ENCODE assay signal across 9 cellular contexts in genomic region chr3:141388823-141389617, GRCh38. TPM values are rescaled to one million over a fixed set of nuclear protein-coding genes. Genes with fewer than 3 reads are reported as not detected.
DNase-seq lines count a peak whose midpoint lies in the region; ATAC-seq, FAIRE-seq and TF ChIP-seq lines count a peak whose summit lies in the region.
"Had no signal": no experiment of that assay in that cellular context is flagged by ENCODE, and none has a peak within 500 bp of the region (broad histone marks: within the 10 kb centered on the region; RNA-seq: fewer than 3 reads in every experiment).

No MANE protein-coding gene starts in this region.

- CTCF ChIA-PET in GM12878 (lab: Yijun Ruan, JAX): interaction anchor here (0.7 to 6.6 kb wide), 23 partner anchors 8 to 84 kb away, joined by 3 to 56 read pairs (median 7); no protein-coding TSS in a partner anchor

- peak overlapping the region; percentile 72 for H2AFZ ChIP-seq in GM12878 (ENCODE audit: control insufficient read depth, low read depth, low read length)

- TF ChIP-seq RAD21 in GM12878 (IDR thresholded peaks at IDR 0.05; ENCODE audit: insufficient read depth, low read depth, low read length): no peak

- DNase-seq in GM06990 (ENCODE audit: extremely low read depth, insufficient read length) (no peak), GM12878 (ENCODE audit: low read depth, low spot score) (no peak), AG20443 (ENCODE audit: low spot score) (no peak), NCI-H510A (lab: John Stamatoyannopoulos, UW) (no peak), NAMALWA (ENCODE audit: low spot score) (no peak)
- DNase-seq: left colon had no signal

- ATAC-seq in HG02870 (IDR thresholded peaks at IDR 0.05; ENCODE audit: unreplicated experiment): peak; percentile 46
- ATAC-seq in GM12878: peak; percentile 41
- ATAC-seq in HG03378 (IDR thresholded peaks at IDR 0.05; ENCODE audit: unreplicated experiment): no peak
- ATAC-seq: left colon had no signal

- TF ChIP-seq CTCF in GM06990 (IDR thresholded peaks at IDR 0.05; ENCODE audit: insufficient read depth, low read length, poor library complexity, severe bottlenecking): no peak
- TF ChIP-seq CTCF in GM12878 (IDR thresholded peaks at IDR 0.05 in 2 of 3, conservative IDR thresholded peaks at IDR 0.05 in 1 of 3; ENCODE audit: control insufficient read depth in 2 of 3, extremely low read depth in 1 of 3, insufficient read depth in 1 of 3, low read depth in 3 of 3, low read length in 3 of 3): no peak

- no TSS peak for BruUV-seq in GM12878 (replicated peaks; lab: Mats Ljungman, UMichigan)

- TF ChIP-seq EP300 in GM12878 (IDR thresholded peaks at IDR 0.05; ENCODE audit: borderline replicate concordance in 1 of 2, control insufficient read depth in 1 of 2, low read depth in 2 of 2, low read length in 2 of 2): 0 out of 4 replicates have a peak, but pooled peaks of 1 of the 2 experiments have one; percentile 18

- peak; percentile 35; the same call in 1 of the 2 replicates for TF ChIP-seq POLR2A in GM12878 (IDR thresholded peaks at IDR 0.05; ENCODE audit: low read depth, low read length)

- H3K27ac ChIP-seq in GM12878 (ENCODE audit: control insufficient read depth, insufficient read depth) (peak overlapping the region; percentile 94), mucosa of rectum (ENCODE audit: low read depth in 2 of 2, low read length in 2 of 2) (peak overlapping the region; percentile 16 to 68)

- in situ Hi-C loops in GM12878 (cut with MboI): no loop called here

- RAD21 ChIA-PET in GM12878 (lab: Charles Lee; ENCODE audit: unreplicated experiment): interaction anchor here (0.7 to 14.4 kb wide), 19 partner anchors 8 to 191 kb away, joined by 3 to 387 read pairs (median 6); no protein-coding TSS in a partner anchor

- H3K36me3 ChIP-seq in GM06990 (ENCODE audit: control insufficient read depth, insufficient read depth, low read length) (peaks cover 12% of the 10 kb centered on the region), GM12878 (ENCODE audit: control insufficient read depth in 2 of 2, insufficient read depth in 2 of 2, low read length in 1 of 2) (no peaks in the 10 kb centered on the region), mucosa of rectum (ENCODE audit: control insufficient read depth in 2 of 2, insufficient read depth in 2 of 2, low read length in 2 of 2) (peaks cover 10 to 12% of the 10 kb centered on the region in 2 donors)

- H3K9ac ChIP-seq in GM12878 (ENCODE audit: control insufficient read depth, insufficient read depth, low read length) (peak overlapping the region; percentile 76), mucosa of rectum (ENCODE audit: low read depth in 1 of 2, low read length in 2 of 2) (no peak overlapping the region)

- POLR2A ChIA-PET in GM12878 (lab: Charles Lee): interaction anchor here (0.7 to 18.5 kb wide), 13 partner anchors 9 to 77 kb away, joined by 3 to 453 read pairs (median 8); no protein-coding TSS in a partner anchor

- SMC1A ChIA-PET in GM12878 (lab: Charles Lee; ENCODE audit: uncharacterized antibody, unreplicated experiment): interaction anchor here (0.7 to 19.8 kb wide), 18 partner anchors 9 to 84 kb away, joined by 3 to 573 read pairs (median 9); no protein-coding TSS in a partner anchor

- H3K4me1 ChIP-seq in GM12878 (ENCODE audit: control insufficient read depth, insufficient read depth, low read length): peaks cover 18% of the 10 kb centered on the region
- H3K4me1 ChIP-seq in mucosa of rectum (ENCODE audit: control insufficient read depth in 2 of 2, insufficient read depth in 2 of 2, low read length in 2 of 2): no peaks in the 10 kb centered on the region

- peak overlapping the region; percentile 95 for H3K4me2 ChIP-seq in GM12878 (ENCODE audit: control insufficient read depth, insufficient read depth)

- 2% methylated on average over 6 of the region's 6 CpGs for WGBS in GM12878 (ENCODE audit: insufficient coverage, insufficient replicate concordance, low lambda C conversion rate, missing lambda C conversion rate)

- H3K79me2 ChIP-seq in GM12878 (ENCODE audit: control insufficient read depth, insufficient read depth, low read length): peaks cover 96% of the 10 kb centered on the region

- no peaks in the 10 kb centered on the region for H4K20me1 ChIP-seq in GM12878 (ENCODE audit: control insufficient read depth, insufficient read depth)

- FAIRE-seq in GM12878 (lab: Jason Lieb, UNC): no peak

- H3K27me3 ChIP-seq in GM06990 (replicated peaks; ENCODE audit: control insufficient read depth, insufficient read depth, low read length) (no peaks in the 10 kb centered on the region), GM12878 (replicated peaks in 1 of 2; ENCODE audit: control insufficient read depth in 2 of 2, insufficient read depth in 2 of 2, low read length in 1 of 2) (no peaks in the 10 kb centered on the region), mucosa of rectum (ENCODE audit: control insufficient read depth in 2 of 2, insufficient read depth in 2 of 2, low read length in 2 of 2) (no peaks in the 10 kb centered on the region)

- intact Hi-C loops in GM12878 (cut with micrococcal nuclease; ENCODE audit: unreplicated experiment): no loop called here

- no peaks in the 10 kb centered on the region for H3K9me3 ChIP-seq in GM12878 (replicated peaks; ENCODE audit: control insufficient read depth, insufficient read depth, low read length)
- H3K9me3 ChIP-seq in mucosa of rectum (ENCODE audit: control insufficient read depth in 2 of 2, low read length in 2 of 2): no peaks in the 10 kb centered on the region

- H3K4me3 ChIP-seq in GM06990 (replicated peaks; ENCODE audit: low read depth, low read length) (peak overlapping the region; percentile 71), GM12878 (peak overlapping the region; percentile 66), mucosa of rectum (ENCODE audit: low read length in 2 of 2) (peak overlapping the region in 1 of 2 donors; percentile 58)

TF ChIP-seq in GM12878, 131 proteins besides CTCF, POLR2A, EP300 and RAD21 (continues in another document):
- no peak for TF ChIP-seq CREM (IDR thresholded peaks at IDR 0.05; ENCODE audit: low read depth)
- TF ChIP-seq WRNIP1 (IDR thresholded peaks at IDR 0.05; ENCODE audit: borderline replicate concordance, low read depth, low read length): no peak
- TF ChIP-seq BCLAF1 (IDR thresholded peaks at IDR 0.05): no peak
- TF ChIP-seq ZSCAN29 (IDR thresholded peaks at IDR 0.05): no peak
- TF ChIP-seq PBX3 (IDR thresholded peaks at IDR 0.05; ENCODE audit: insufficient replicate concordance, low read depth, low read length): no peak

RNA-seq across cellular contexts. Expression of gene ZBTB38, which starts 20.7 kb away (rescaled TPM):
- total RNA-seq in GM12878 (2013; cell fraction: nucleolus; rRNA removed): 322 and 349 TPM in 2 replicates
- total RNA-seq in GM12878 (2014; rRNA removed) (99.6 and 121 TPM in 2 replicates), GM12878 (2014; rRNA removed; fragmentation: Illumina TruSeq; extraction: Trizol) (115 and 120 TPM in 2 replicates), GM12878 (2021) (107 TPM in 2 replicates)
- 41.0 TPM for polyA plus RNA-seq in GM12878 (2011; ENCODE audit: low read depth)
- polyA plus RNA-seq in GM12878 (2011; rRNA removed) (63.3 and 66.4 TPM in 2 replicates), GM12878 (2014; fragmentation: Illumina TruSeq; extraction: Trizol) (91.5 and 109 TPM in 2 replicates), GM12878 (2014; fragmentation: Nextera tagmentation; extraction: Ambion mirVana) (10 to 100 TPM; 34.2 to 53.6 TPM), GM12878 (2014; rRNA removed) (45.4 and 50.3 TPM in 2 replicates), GM12878 (2016; fragmentation: Nextera tagmentation; extraction: Ambion mirVana) (10 to 100 TPM; 85.8 to 97.5 TPM)
- polyA plus RNA-seq in GM12878 (2011; cell fraction: cytosol; rRNA removed): 39.5 and 46.7 TPM in 2 replicates
- polyA plus RNA-seq in GM12878 (2011; cell fraction: nucleus; rRNA removed): 79.0 and 87.0 TPM in 2 replicates
- polyA plus RNA-seq in GM12878 (2012): 34.3 and 59.6 TPM in 2 replicates
- polyA minus RNA-seq in GM12878 (2011; rRNA and poly(A)+ RNA removed): 168 and 259 TPM in 2 replicates
- 57.7 and 59.8 TPM in 2 replicates for polyA minus RNA-seq in GM12878 (2011; cell fraction: cytosol; rRNA and poly(A)+ RNA removed)
- 151 and 195 TPM in 2 replicates for polyA minus RNA-seq in GM12878 (2011; cell fraction: nucleus; rRNA and poly(A)+ RNA removed)
